Comparison of ENCODE assay signal across 8 cellular contexts in the genomic region with DNA sequence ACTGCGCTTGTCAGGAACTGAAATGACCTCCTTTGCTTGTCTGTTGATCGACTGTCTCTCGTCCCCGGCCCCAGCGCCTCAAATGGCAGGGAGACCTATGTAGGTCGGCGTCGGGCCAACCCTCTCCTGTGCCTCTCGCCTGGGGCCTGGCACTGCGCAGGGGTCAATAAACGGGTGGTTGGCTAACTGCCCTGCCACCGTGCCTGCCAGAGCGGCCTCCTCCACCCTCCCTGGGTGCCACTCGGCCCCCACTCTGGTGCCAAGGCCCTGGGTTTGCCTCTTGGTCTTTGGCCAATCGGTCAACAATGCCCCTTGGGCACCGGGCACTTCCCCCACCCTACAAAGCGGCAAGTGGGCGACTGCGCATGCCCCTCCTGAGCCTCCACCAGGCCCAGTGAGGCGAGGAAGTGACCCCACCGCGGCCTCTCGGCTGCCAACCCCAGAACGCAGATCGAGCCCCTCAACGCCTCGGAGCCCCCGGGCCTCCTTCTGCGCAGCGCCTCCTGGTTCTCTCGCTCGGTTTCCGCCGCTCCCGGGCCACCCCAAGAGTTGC. TPM values are rescaled to one million over a fixed set of nuclear protein-coding genes. Genes with fewer than 3 reads are reported as not detected.
DNase-seq lines count a peak whose midpoint lies in the region; ATAC-seq, FAIRE-seq and TF ChIP-seq lines count a peak whose summit lies in the region.

No MANE protein-coding gene starts in this region.

- H3K27ac ChIP-seq in IMR-90 (ENCODE audit: insufficient read depth, low read length) (peak overlapping the region; percentile 97), small intestine (ENCODE audit: low read depth in 1 of 2, low read length in 1 of 2) (peak overlapping the region; percentile 97 to 99)

- H3K79me1 ChIP-seq in IMR-90 (ENCODE audit: low read depth in 1 of 2, low read length in 2 of 2), result peaks cover 24 to 45% of the 10 kb centered on the region in 2 experiments

- in situ Hi-C loops in IMR-90 (cut with MboI; ENCODE audit: low sequenced_read_pairs), result no loop called here

- no peak for TF ChIP-seq RAD21 in IMR-90 (IDR thresholded peaks at IDR 0.05; ENCODE audit: low read length)

- no peak for TF ChIP-seq CTCF in IMR-90 (conservative IDR thresholded peaks at IDR 0.05; ENCODE audit: low read depth, low read length)
- TF ChIP-seq CTCF in cardiac fibroblast (IDR thresholded peaks at IDR 0.05; ENCODE audit: low read depth, low read length), result no peak

- peak overlapping the region; percentile 86 for H2AFZ ChIP-seq in IMR-90 (replicated peaks; ENCODE audit: low read length, poor library complexity)

- FAIRE-seq in small intestine (lab: Jason Lieb, UNC), result no peak

- POLR2A ChIA-PET in IMR-90 (lab: Charles Lee; ENCODE audit: unreplicated experiment), result interaction anchor here (0.6 kb wide), 2 partner anchors 24 to 86 kb away, joined by 3 read pairs; no protein-coding TSS in a partner anchor

- H3K36me3 ChIP-seq in IMR-90 (ENCODE audit: control insufficient read depth, insufficient read depth, low read length), result peaks cover 19% of the 10 kb centered on the region
- peaks cover 0 to 4% of the 10 kb centered on the region in 2 donors for H3K36me3 ChIP-seq in small intestine (ENCODE audit: control insufficient read depth in 2 of 2, insufficient read depth in 2 of 2, low read length in 2 of 2)

- peak overlapping the region; percentile 100 for H2AK5ac ChIP-seq in IMR-90 (ENCODE audit: low read depth, low read length)

- intact Hi-C loops in IMR-90 (cut with micrococcal nuclease), result loop anchor here (2.0 kb wide), 1 partner anchor 65 kb away; a partner anchor contains a TSS

- CTCF ChIA-PET in IMR-90 (lab: Yijun Ruan, JAX), result no interaction called here

- H2AK9ac ChIP-seq in IMR-90 (replicated peaks; ENCODE audit: low read depth, low read length, poor library complexity), result peak overlapping the region; percentile 97

- H4K8ac ChIP-seq in IMR-90 (ENCODE audit: low read depth in 2 of 2, low read length in 2 of 2), result peak overlapping the region; percentile 77 to 97

- dilution Hi-C loops in IMR-90 (cut with HindIII; ENCODE audit: low sequenced_read_pairs, unreplicated experiment), result no loop called here

- WGBS in IMR-90 (ENCODE audit: extremely low coverage in 2 of 2, insufficient read length in 1 of 2), 2 experiments, result 2% methylated on average over 30 of the region's 35 CpGs; no CpG with 5 or more reads in 1 of the 2 experiments
- 0 to 1% (median 1%) methylated on average over 32 to 35 of the region's 35 CpGs for WGBS in small intestine, 3 donors

- H3K23ac ChIP-seq in IMR-90 (ENCODE audit: low read depth, low read length), result peak overlapping the region; percentile 95

- peaks cover 12% of the 10 kb centered on the region for H4K20me1 ChIP-seq in IMR-90 (ENCODE audit: insufficient read depth, low read length)

- no peaks in the 10 kb centered on the region for H3K27me3 ChIP-seq in IMR-90 (ENCODE audit: control insufficient read depth, insufficient read depth, low read length)
- no peaks in the 10 kb centered on the region for H3K27me3 ChIP-seq in small intestine (ENCODE audit: control insufficient read depth in 2 of 2, insufficient read depth in 2 of 2, low read length in 2 of 2)

- H2BK120ac ChIP-seq in IMR-90 (ENCODE audit: low read depth, low read length), result peak overlapping the region; percentile 66

- ATAC-seq in GM21529 (IDR thresholded peaks at IDR 0.05; ENCODE audit: unreplicated experiment) (peak; percentile 41), IMR-90 (ENCODE audit: low read depth) (peak; percentile 69)

- H3K4me1 ChIP-seq in IMR-90 (ENCODE audit: control insufficient read depth, insufficient read depth, low read length) (peaks cover 3% of the 10 kb centered on the region; the same call in 1 of the 2 replicates), small intestine (ENCODE audit: control insufficient read depth in 2 of 2, insufficient read depth in 1 of 2, low read depth in 1 of 2, low read length in 1 of 2) (peaks cover 0 to 2% of the 10 kb centered on the region in 2 donors)

- peak; percentile 37 for DNase-seq in GDM1 (lab: John Stamatoyannopoulos, UW)
- peak; percentile 29 for DNase-seq in IMR-90
- peak; percentile 64 for DNase-seq in UCSD-AML1 (lab: John Stamatoyannopoulos, UW; ENCODE audit: unreplicated experiment)
- DNase-seq in cardiac fibroblast (ENCODE audit: low read depth in 2 of 2), result peak in 1 of 2 donors; percentile 59
- peak; percentile 66 for DNase-seq in islet precursor cell
- peak; percentile 76 for DNase-seq in small intestine
- DNase-seq in GOT3 (lab: John Stamatoyannopoulos, UW), result no peak

- H3K18ac ChIP-seq in IMR-90 (ENCODE audit: low read depth, low read length), result peak overlapping the region; percentile 91

- H3K9me3 ChIP-seq in IMR-90 (ENCODE audit: control insufficient read depth, insufficient read depth, low read length) (no peaks in the 10 kb centered on the region), small intestine (ENCODE audit: control insufficient read depth, low read depth) (no peaks in the 10 kb centered on the region)

- peak overlapping the region; percentile 86 for H2BK5ac ChIP-seq in IMR-90 (ENCODE audit: low read depth, low read length, poor library complexity, severe bottlenecking)

- peak overlapping the region; percentile 98 for H3K14ac ChIP-seq in IMR-90 (replicated peaks; ENCODE audit: low read depth, low read length)

- H3K56ac ChIP-seq in IMR-90 (ENCODE audit: extremely low read depth, insufficient read depth, low read length), result peak overlapping the region; percentile 87

- H3K9me1 ChIP-seq in IMR-90 (ENCODE audit: insufficient read depth, low read length), result peaks cover 13% of the 10 kb centered on the region

- peak overlapping the region; percentile 30; the same call in 1 of the 2 replicates for H2BK20ac ChIP-seq in IMR-90 (ENCODE audit: low read depth, low read length)

- H3K4me2 ChIP-seq in IMR-90 (ENCODE audit: low read depth, low read length), result peak overlapping the region; percentile 91

- peak overlapping the region; percentile 45; the same call in 1 of the 3 replicates for H2BK15ac ChIP-seq in IMR-90 (ENCODE audit: low read depth, low read length)

- no peak for TF ChIP-seq POLR2A in IMR-90 (IDR thresholded peaks at IDR 0.05; ENCODE audit: low read depth, low read length)

- H4K5ac ChIP-seq in IMR-90 (ENCODE audit: low read depth, low read length), result peak overlapping the region; percentile 96

- H3K4ac ChIP-seq in IMR-90 (ENCODE audit: low read depth, low read length), result peak overlapping the region; percentile 90

- H3K4me3 ChIP-seq in IMR-90 (ENCODE audit: insufficient read depth, low read depth, low read length) (peak overlapping the region; percentile 77), cardiac fibroblast (replicated peaks in 1 of 2; ENCODE audit: low read depth in 2 of 2, low read length in 2 of 2) (peak overlapping the region; percentile 86 to 90), small intestine (ENCODE audit: low read depth in 1 of 2, low read length in 2 of 2) (peak overlapping the region; percentile 93 to 94)

- BruUV-seq in IMR-90 (replicated peaks; lab: Mats Ljungman, UMichigan), result no TSS peak

- peak overlapping the region; percentile 96 for H3K9ac ChIP-seq in IMR-90 (ENCODE audit: low read depth, low read length)

- peak overlapping the region; percentile 91 for H4K91ac ChIP-seq in IMR-90 (ENCODE audit: insufficient read depth, low read depth, low read length)

TF ChIP-seq in IMR-90, 13 proteins besides CTCF, POLR2A, EP300 and RAD21:
- TF ChIP-seq CEBPB (IDR thresholded peaks at IDR 0.05; ENCODE audit: low read depth, low read length) (no peak), SMC3 (IDR thresholded peaks at IDR 0.05; ENCODE audit: low read depth, low read length) (no peak), RCOR1 (IDR thresholded peaks at IDR 0.05; ENCODE audit: insufficient replicate concordance, low read length) (no peak), MAFK (IDR thresholded peaks at IDR 0.05; ENCODE audit: low read depth, low read length) (no peak), BHLHE40 (IDR thresholded peaks at IDR 0.05; ENCODE audit: low read depth, low read length) (no peak), CHD1 (IDR thresholded peaks at IDR 0.05; ENCODE audit: low read depth, low read length) (no peak), FOS (IDR thresholded peaks at IDR 0.05; ENCODE audit: low read depth, low read length) (no peak), RFX5 (IDR thresholded peaks at IDR 0.05; ENCODE audit: low read depth, low read length) (no peak), NFE2L2 (IDR thresholded peaks at IDR 0.05; ENCODE audit: low read depth, low read length) (no peak), MXI1 (IDR thresholded peaks at IDR 0.05; ENCODE audit: borderline replicate concordance, low read depth, low read length) (no peak), MAZ (IDR thresholded peaks at IDR 0.05; ENCODE audit: borderline replicate concordance, low read depth, low read length) (no peak)
- TF ChIP-seq, protein P1, sequence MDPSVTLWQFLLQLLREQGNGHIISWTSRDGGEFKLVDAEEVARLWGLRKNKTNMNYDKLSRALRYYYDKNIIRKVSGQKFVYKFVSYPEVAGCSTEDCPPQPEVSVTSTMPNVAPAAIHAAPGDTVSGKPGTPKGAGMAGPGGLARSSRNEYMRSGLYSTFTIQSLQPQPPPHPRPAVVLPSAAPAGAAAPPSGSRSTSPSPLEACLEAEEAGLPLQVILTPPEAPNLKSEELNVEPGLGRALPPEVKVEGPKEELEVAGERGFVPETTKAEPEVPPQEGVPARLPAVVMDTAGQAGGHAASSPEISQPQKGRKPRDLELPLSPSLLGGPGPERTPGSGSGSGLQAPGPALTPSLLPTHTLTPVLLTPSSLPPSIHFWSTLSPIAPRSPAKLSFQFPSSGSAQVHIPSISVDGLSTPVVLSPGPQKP (IDR thresholded peaks at IDR 0.05; ENCODE audit: borderline replicate concordance, low read depth, low read length), result no peak

RNA-seq across cellular contexts. Expression of a gene that starts 1.1 kb away (rescaled TPM):
- 68.0 and 81.6 TPM in 2 replicates for total RNA-seq in IMR-90 (2012; rRNA removed)
- polyA plus RNA-seq in IMR-90 (2012; rRNA removed), result 63.4 and 64.2 TPM in 2 replicates
- polyA plus RNA-seq in IMR-90 (2012; cell fraction: cytosol; rRNA removed), result 43.8 and 70.9 TPM in 2 replicates
- polyA plus RNA-seq in IMR-90 (2012; cell fraction: nucleus; rRNA removed; ENCODE audit: low replicate concordance), result 41.2 and 114 TPM in 2 replicates
- polyA plus RNA-seq in small intestine, result 10 to 100 TPM; 44.0 to 73.8 (median 68.9) TPM

RNA-seq across cellular contexts. Expression of a gene that starts 15.2 kb away (rescaled TPM):
- 0.36 and 0.56 TPM in 2 replicates for total RNA-seq in IMR-90 (2012; rRNA removed)
- polyA plus RNA-seq in IMR-90 (2012; rRNA removed), result 0.55 and 0.59 TPM in 2 replicates
- 0.31 and 0.86 TPM in 2 replicates for polyA plus RNA-seq in IMR-90 (2012; cell fraction: cytosol; rRNA removed)
- polyA plus RNA-seq in IMR-90 (2012; cell fraction: nucleus; rRNA removed; ENCODE audit: low replicate concordance), result 0.10 and 0.45 TPM in 2 replicates
- polyA plus RNA-seq in small intestine, result under 1 TPM in 1 of 3 donors, not detected in 2; 0.09 TPM

RNA-seq across cellular contexts. Expression of a gene that starts 41.7 kb away (rescaled TPM):
- total RNA-seq in IMR-90 (2012; rRNA removed), result 8.2 and 9.2 TPM in 2 replicates
- polyA plus RNA-seq in IMR-90 (2012; rRNA removed) (21.8 and 22.0 TPM in 2 replicates), small intestine (100 to 1,000 TPM in 2 of 3 donors, 10 to 100 TPM in 1; 49.0 to 181 (median 161) TPM)
- polyA plus RNA-seq in IMR-90 (2012; cell fraction: cytosol; rRNA removed), result 14.2 and 23.7 TPM in 2 replicates
- 67.7 and 136 TPM in 2 replicates for polyA plus RNA-seq in IMR-90 (2012; cell fraction: nucleus; rRNA removed; ENCODE audit: low replicate concordance)
